Comparison of ENCODE assay signal across 8 cellular contexts in the genomic region with DNA sequence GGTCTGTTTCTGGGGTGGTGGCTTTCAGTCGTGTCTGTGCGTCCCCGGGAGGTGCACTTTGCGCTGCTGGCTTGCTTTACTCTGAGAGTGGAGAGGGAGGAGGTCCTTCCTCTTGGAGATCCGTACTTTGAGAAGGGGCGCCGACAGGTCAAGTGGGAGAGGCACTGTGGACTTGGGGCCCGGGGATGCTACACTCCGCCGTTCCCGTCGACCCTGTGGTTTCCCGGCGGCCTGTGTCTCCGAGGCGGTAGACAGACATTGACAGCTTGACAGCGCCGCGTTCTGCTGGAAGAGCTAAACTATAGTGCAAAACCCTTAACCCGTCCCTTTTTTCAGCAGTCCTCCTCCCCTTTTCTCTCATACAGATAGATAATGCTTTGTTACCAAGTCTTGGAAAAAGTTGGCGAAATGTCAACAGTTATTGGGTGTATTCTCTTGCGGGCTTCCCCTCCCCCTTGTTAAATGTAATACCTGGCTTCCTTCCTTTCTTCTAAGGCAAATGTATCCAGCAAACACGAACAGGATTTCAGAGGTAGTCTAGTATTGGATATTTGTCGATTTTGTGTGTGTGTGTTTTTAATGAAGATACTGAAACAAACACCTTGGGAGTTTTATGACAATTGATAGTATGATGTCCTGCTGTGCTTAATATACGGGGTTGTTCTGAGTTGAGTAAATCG. TPM values are rescaled to one million over a fixed set of nuclear protein-coding genes. Genes with fewer than 3 reads are reported as not detected.
DNase-seq lines count a peak whose midpoint lies in the region; ATAC-seq and TF ChIP-seq lines count a peak whose summit lies in the region.

No MANE protein-coding gene starts in this region.

- intact Hi-C loops in activated CD4-positive, alpha-beta memory T cell treated with anti-CD3 and anti-CD28 coated beads for 36 hours (cut with micrococcal nuclease): loop anchor here (1.0 to 10.0 kb wide), 6 partner anchors 44 to 658 kb away; partner anchors contain the start of genes APH1B, LACTB and TLN2

- DNase-seq in NCI-H524 (lab: John Stamatoyannopoulos, UW) (peak; percentile 39 to 71), NCI-H524 treated with DMSO at 0.1 percent for 48 hours (lab: John Stamatoyannopoulos, UW) (no peak), NCI-H1694 (lab: John Stamatoyannopoulos, UW) (peak; percentile 35), endothelial cell (ENCODE audit: low spot score) (peak; percentile 30)
- DNase-seq in activated CD4-positive, alpha-beta memory T cell treated with anti-CD3 and anti-CD28 coated beads for 36 hours: peak; percentile 62

- H3K27ac Mint-ChIP-seq in activated CD4-positive, alpha-beta memory T cell treated with anti-CD3 and anti-CD28 coated beads for 36 hours: peak overlapping the region; percentile 58
- peak overlapping the region; percentile 68 for H3K27ac Mint-ChIP-seq in endothelial cell (ENCODE audit: unreplicated experiment)

- H3K9me3 ChIP-seq in mesodermal cell (ENCODE audit: control insufficient read depth, low read length): no peaks in the 10 kb centered on the region
- no peaks in the 10 kb centered on the region for H3K9me3 ChIP-seq in stomach smooth muscle (ENCODE audit: control insufficient read depth in 2 of 2, low read length in 2 of 2)

- no peak for ATAC-seq in GM18909 (IDR thresholded peaks at IDR 0.05; ENCODE audit: poor library complexity, unreplicated experiment)

- H3K4me1 ChIP-seq in mesodermal cell (ENCODE audit: control insufficient read depth, insufficient read depth, low read length, poor library complexity, severe bottlenecking): peaks cover 55% of the 10 kb centered on the region
- H3K4me1 ChIP-seq in stomach smooth muscle (ENCODE audit: control insufficient read depth, insufficient read depth, low read length): peaks cover 54% of the 10 kb centered on the region

- H3K27me3 Mint-ChIP-seq in activated CD4-positive, alpha-beta memory T cell treated with anti-CD3 and anti-CD28 coated beads for 36 hours: peaks cover 26% of the 10 kb centered on the region
- peaks cover 22% of the 10 kb centered on the region for H3K27me3 Mint-ChIP-seq in endothelial cell (ENCODE audit: unreplicated experiment)

- peak overlapping the region; percentile 91 for H3K4me3 Mint-ChIP-seq in activated CD4-positive, alpha-beta memory T cell treated with anti-CD3 and anti-CD28 coated beads for 36 hours
- peak overlapping the region; percentile 96 for H3K4me3 Mint-ChIP-seq in endothelial cell (ENCODE audit: unreplicated experiment)

- no peaks in the 10 kb centered on the region for H3K9me3 Mint-ChIP-seq in activated CD4-positive, alpha-beta memory T cell treated with anti-CD3 and anti-CD28 coated beads for 36 hours
- H3K9me3 Mint-ChIP-seq in endothelial cell (ENCODE audit: unreplicated experiment): no peaks in the 10 kb centered on the region

- POLR2A ChIA-PET in activated CD4-positive, alpha-beta memory T cell treated with anti-CD3 and anti-CD28 coated beads for 36 hours (lab: Charles Lee): no interaction called here

- H3K9ac ChIP-seq in stomach smooth muscle (ENCODE audit: low read length in 2 of 2): peak overlapping the region; percentile 43 to 99

- CTCF ChIA-PET in activated CD4-positive, alpha-beta memory T cell treated with anti-CD3 and anti-CD28 coated beads for 36 hours (lab: Charles Lee): interaction anchor here (0.7 to 7.9 kb wide), 25 partner anchors 10 to 355 kb away, joined by 3 to 154 read pairs (median 5); partner anchors contain the start of gene CA12

- no peak for TF ChIP-seq CTCF in endothelial cell (IDR thresholded peaks at IDR 0.05; ENCODE audit: unreplicated experiment)

- whole genome bisulfite sequencing in mesodermal cell (ENCODE audit: insufficient coverage in 2 of 2), 2 experiments: 16 to 22% methylated on average over 16 to 20 of the region's 26 CpGs

- H3K27me3 ChIP-seq in stomach smooth muscle (ENCODE audit: control insufficient read depth in 1 of 2, insufficient read depth in 2 of 2, low read length in 2 of 2): no peaks in the 10 kb centered on the region

- H3K4me3 ChIP-seq in mesodermal cell (ENCODE audit: extremely low read depth, insufficient read depth, low read length, poor library complexity, severe bottlenecking): peak overlapping the region; percentile 78
- H3K4me3 ChIP-seq in stomach smooth muscle (ENCODE audit: low read length in 2 of 2): peak overlapping the region; percentile 97 to 98

- H3K36me3 Mint-ChIP-seq in activated CD4-positive, alpha-beta memory T cell treated with anti-CD3 and anti-CD28 coated beads for 36 hours: no peaks in the 10 kb centered on the region
- H3K36me3 Mint-ChIP-seq in endothelial cell (ENCODE audit: low read depth, unreplicated experiment): peaks cover 5% of the 10 kb centered on the region

- peaks cover 80% of the 10 kb centered on the region for H3K36me3 ChIP-seq in mesodermal cell (ENCODE audit: control insufficient read depth, insufficient read depth, low read length)
- peaks cover 25 to 47% of the 10 kb centered on the region in 2 donors for H3K36me3 ChIP-seq in stomach smooth muscle (ENCODE audit: control insufficient read depth in 2 of 2, insufficient read depth in 2 of 2, low read length in 2 of 2)

- H3K27ac ChIP-seq in mesodermal cell (ENCODE audit: low read depth, low read length, severe bottlenecking) (peak overlapping the region; percentile 96), stomach smooth muscle (ENCODE audit: low read length) (peak overlapping the region; percentile 98)

- peaks cover 12% of the 10 kb centered on the region for H3K4me1 Mint-ChIP-seq in activated CD4-positive, alpha-beta memory T cell treated with anti-CD3 and anti-CD28 coated beads for 36 hours (ENCODE audit: low read depth)
- peaks cover 35% of the 10 kb centered on the region for H3K4me1 Mint-ChIP-seq in endothelial cell (ENCODE audit: unreplicated experiment)

RNA-seq across cellular contexts. Expression of gene TPM1, which starts 6.6 kb away (rescaled TPM):
- 10 to 100 TPM; 10.8 to 11.4 TPM for total RNA-seq in activated CD4-positive, alpha-beta memory T cell treated with anti-CD3 and anti-CD28 coated beads for 36 hours
- 106 TPM for total RNA-seq in endothelial cell (ENCODE audit: unreplicated experiment)
- polyA plus RNA-seq in mesodermal cell (2013, experiment 1 of 2): 1,311 TPM
- 1,352 TPM for polyA plus RNA-seq in mesodermal cell (2013, experiment 2 of 2)
